Comparison of ENCODE assay signal across 1 cellular context in genomic region chr4:109319156-109319555, GRCh38.
TF ChIP-seq lines count a peak whose summit lies in the region.

No MANE protein-coding gene starts in this region.

TF ChIP-seq in GM12878, 131 proteins besides CTCF, POLR2A, EP300 and RAD21 (continued from another document):
- no peak for TF ChIP-seq ZBTB4 (CRISPR knock-in tag; IDR thresholded peaks at IDR 0.05)
